In genomic region chr7:150631084-150631824, GRCh38 we compare ENCODE assay signal across 8 cellular contexts. TPM values are rescaled to one million over a fixed set of nuclear protein-coding genes. Genes with fewer than 3 reads are reported as not detected.
A peak's percentile ranks its signal among the peaks of the same experiment; 100 is the strongest.
DNase-seq lines count a peak whose midpoint lies in the region; ATAC-seq, FAIRE-seq and TF ChIP-seq lines count a peak whose summit lies in the region.

No MANE protein-coding gene starts in this region.

- H3K27ac Mint-ChIP-seq in activated CD4-positive, alpha-beta T cell treated with anti-CD3 and anti-CD28 coated beads for 36 hours, result peak overlapping the region; percentile 97
- no peak overlapping the region for H3K27ac Mint-ChIP-seq in H9

- no peaks in the 10 kb centered on the region for H3K79me1 ChIP-seq in H9 (ENCODE audit: insufficient read depth, low read depth, low read length, poor library complexity, severe bottlenecking)

- H2AFZ ChIP-seq in endothelial cell of umbilical vein (ENCODE audit: low read depth, low read length) (no peak overlapping the region), H9 (ENCODE audit: low read length) (no peak overlapping the region)

- H3K23ac ChIP-seq in H9 (ENCODE audit: insufficient read length, low read depth, low read length), result no peak overlapping the region

- H4K5ac ChIP-seq in H9 (ENCODE audit: insufficient read length, low read depth, low read length), result no peak overlapping the region

- intact Hi-C loops in activated CD4-positive, alpha-beta T cell treated with anti-CD3 and anti-CD28 coated beads for 36 hours (cut with DNase I, micrococcal nuclease), result loop anchor here in 1 of 2 experiments (2.0 to 5.0 kb wide), 4 partner anchors 38 to 182 kb away; partner anchors contain the start of gene GIMAP4
- intact Hi-C loops in endothelial cell of umbilical vein (cut with micrococcal nuclease), result loop anchor here (1.0 to 5.0 kb wide), 8 partner anchors 44 to 264 kb away; partner anchors contain the start of genes GIMAP2, GIMAP5, GIMAP7 and REPIN1

- no peaks in the 10 kb centered on the region for H3K27me3 Mint-ChIP-seq in activated CD4-positive, alpha-beta T cell treated with anti-CD3 and anti-CD28 coated beads for 36 hours
- peaks cover 26% of the 10 kb centered on the region for H3K27me3 Mint-ChIP-seq in H9 (ENCODE audit: low read depth)

- H3K56ac ChIP-seq in H9 (ENCODE audit: insufficient read length, low read depth, low read length), result no peak overlapping the region

- no peak overlapping the region for H2BK12ac ChIP-seq in H9 (ENCODE audit: insufficient read length, low read depth, low read length)

- H3K27me3 ChIP-seq in endothelial cell of umbilical vein (ENCODE audit: control insufficient read depth in 2 of 2, insufficient read depth in 2 of 2, low read length in 2 of 2) (no peaks in the 10 kb centered on the region), H9 (ENCODE audit: insufficient read depth, low read length) (no peaks in the 10 kb centered on the region)

- H2AK5ac ChIP-seq in H9 (ENCODE audit: insufficient read length, low read length), result no peak overlapping the region

- no peak overlapping the region for H3K14ac ChIP-seq in H9 (ENCODE audit: insufficient read depth, low read length)

- H2BK5ac ChIP-seq in H9 (ENCODE audit: insufficient read length, low read length), result no peak overlapping the region

- POLR2A ChIA-PET in activated CD4-positive, alpha-beta T cell treated with anti-CD3 and anti-CD28 coated beads for 36 hours (lab: Charles Lee), result interaction anchor here (1.2 to 1.7 kb wide), 2 partner anchors 84 to 85 kb away, joined by 3 to 6 read pairs; partner anchors contain the start of gene GIMAP1
- POLR2A ChIA-PET in endothelial cell of umbilical vein (lab: Charles Lee), result interaction anchor here (0.9 to 1.7 kb wide), 6 partner anchors 44 to 124 kb away, joined by 3 to 7 read pairs (median 4); partner anchors contain the start of gene GIMAP1

- H3K9me3 Mint-ChIP-seq in activated CD4-positive, alpha-beta T cell treated with anti-CD3 and anti-CD28 coated beads for 36 hours (ENCODE audit: low read depth), result peaks cover 22% of the 10 kb centered on the region
- peaks cover 6 to 20% of the 10 kb centered on the region in 2 experiments; a peak in 3 of 5 replicates for H3K9me3 Mint-ChIP-seq in H9

- H3K4me2 ChIP-seq in endothelial cell of umbilical vein (ENCODE audit: insufficient read depth, low read length), result peak overlapping the region; percentile 68
- no peak overlapping the region for H3K4me2 ChIP-seq in H9 (ENCODE audit: insufficient read depth, insufficient read length, low read length)

- ATAC-seq in activated CD4-positive, alpha-beta T cell treated with anti-CD3 and anti-CD28 coated beads for 36 hours, result peak; percentile 78
- ATAC-seq in GM19455 (IDR thresholded peaks at IDR 0.05; ENCODE audit: unreplicated experiment), result no peak

- no peak overlapping the region for H4K8ac ChIP-seq in H9 (replicated peaks; ENCODE audit: insufficient read length, low read depth, low read length)

- H2BK20ac ChIP-seq in H9 (ENCODE audit: low read depth, low read length, poor library complexity, severe bottlenecking), result no peak overlapping the region

- TF ChIP-seq CTCF in endothelial cell of umbilical vein (IDR thresholded peaks at IDR 0.05; ENCODE audit: extremely low read depth in 1 of 2, insufficient read depth in 1 of 2, low read depth in 1 of 2, low read length in 2 of 2) (no peak), H9 (conservative IDR thresholded peaks at IDR 0.05) (no peak)

- no peaks in the 10 kb centered on the region for H3K23me2 ChIP-seq in H9 (ENCODE audit: insufficient read length, low read depth, low read length, poor library complexity, severe bottlenecking)

- H3K4ac ChIP-seq in H9 (ENCODE audit: low read depth, low read length), result no peak overlapping the region

- H3K79me2 ChIP-seq in endothelial cell of umbilical vein (ENCODE audit: control insufficient read depth, insufficient read depth, low read length), result peaks cover 43% of the 10 kb centered on the region
- H3K79me2 ChIP-seq in H9 (ENCODE audit: insufficient read depth, low read length), result no peaks in the 10 kb centered on the region

- peak overlapping the region; percentile 95 for H3K4me3 Mint-ChIP-seq in activated CD4-positive, alpha-beta T cell treated with anti-CD3 and anti-CD28 coated beads for 36 hours
- H3K4me3 Mint-ChIP-seq in H9, result no peak overlapping the region

- dilution Hi-C loops in endothelial cell of umbilical vein (cut with MboI; ENCODE audit: extremely low pct_ligation_motif_present, low sequenced_read_pairs), result no loop called here

- H3K4me3 ChIP-seq in endothelial cell of umbilical vein (replicated peaks in 1 of 3; ENCODE audit: insufficient read depth in 1 of 3, low read depth in 1 of 3, low read length in 3 of 3), result peak overlapping the region; percentile 7 to 80 (median 49)

- no peak for DNase-seq in GM18507 (ENCODE audit: extremely low spot score, insufficient read length, low read depth)
- peak; percentile 61 for DNase-seq in activated CD4-positive, alpha-beta T cell treated with anti-CD3 and anti-CD28 coated beads for 36 hours
- no peak for DNase-seq in endothelial cell of umbilical vein (ENCODE audit: low read depth, low spot score)
- DNase-seq in stimulated activated CD4-positive, alpha-beta T cell treated with anti-CD3 and anti-CD28 coated beads, Interleukin-4, amount 100 ng/mL, for 1 hour, result peak; percentile 48
- DNase-seq in H9, result no peak
- DNase-seq in islet precursor cell, result no peak
- DNase-seq in NCI-H2196 treated with DMSO at 0.1 percent for 48 hours (lab: John Stamatoyannopoulos, UW; ENCODE audit: unreplicated experiment), result no peak

- BruUV-seq in endothelial cell of umbilical vein (replicated peaks; lab: Mats Ljungman, UMichigan), result no TSS peak

- H2BK15ac ChIP-seq in H9 (ENCODE audit: low read depth, low read length), result no peak overlapping the region

- WGBS in H9 (ENCODE audit: extremely low coverage, insufficient read length, low lambda C conversion rate), result no CpG with 5 or more reads among the region's 8 CpGs

- H3K9ac ChIP-seq in endothelial cell of umbilical vein (replicated peaks; ENCODE audit: extremely low read depth, insufficient read depth, low read length) (peak overlapping the region; percentile 33), H9 (ENCODE audit: extremely low read depth, insufficient read length, low read length) (no peak overlapping the region)

- no peaks in the 10 kb centered on the region for H4K20me1 ChIP-seq in endothelial cell of umbilical vein (replicated peaks; ENCODE audit: control insufficient read depth, extremely low read depth, insufficient read depth, low read length)
- H4K20me1 ChIP-seq in H9 (ENCODE audit: control insufficient read depth, insufficient read depth, insufficient read length), result no peaks in the 10 kb centered on the region

- H3K9me3 ChIP-seq in endothelial cell of umbilical vein (replicated peaks; ENCODE audit: control insufficient read depth, insufficient read depth, low read length) (no peaks in the 10 kb centered on the region), H9 (ENCODE audit: control insufficient read depth, low read depth, low read length) (no peaks in the 10 kb centered on the region)

- peaks cover 8 to 27% of the 10 kb centered on the region in 2 experiments for H3K36me3 ChIP-seq in endothelial cell of umbilical vein (ENCODE audit: control insufficient read depth in 2 of 2, extremely low read depth in 1 of 2, insufficient read depth in 2 of 2, low read length in 2 of 2)

- H3K27ac ChIP-seq in endothelial cell of umbilical vein (ENCODE audit: insufficient read depth, low read depth, low read length) (peak overlapping the region; percentile 41), H9 (ENCODE audit: insufficient read length, low read depth, low read length) (no peak overlapping the region)

- no peak overlapping the region for H3K18ac ChIP-seq in H9 (ENCODE audit: insufficient read length, low read depth, low read length)

- H2BK120ac ChIP-seq in H9 (ENCODE audit: low read depth, low read length, poor library complexity, severe bottlenecking), result no peak overlapping the region

- TF ChIP-seq POLR2A in endothelial cell of umbilical vein (IDR thresholded peaks at IDR 0.05; ENCODE audit: low read depth, low read length), result peak; percentile 22

- H3K9me1 ChIP-seq in endothelial cell of umbilical vein (replicated peaks; ENCODE audit: control insufficient read depth, extremely low read depth, insufficient read depth, low read length), result no peaks in the 10 kb centered on the region

- FAIRE-seq in GM18507 (lab: Jason Lieb, UNC) (peak; percentile 29), endothelial cell of umbilical vein (lab: Jason Lieb, UNC) (peak; percentile 90)

- H3T11ph ChIP-seq in H9 (ENCODE audit: low read length), result no peak overlapping the region

- peaks cover 63% of the 10 kb centered on the region for H3K36me3 Mint-ChIP-seq in activated CD4-positive, alpha-beta T cell treated with anti-CD3 and anti-CD28 coated beads for 36 hours (ENCODE audit: low read depth)
- peaks cover 0 to 2% (median 0%) of the 10 kb centered on the region in 3 experiments; a peak in 2 of 7 replicates for H3K36me3 Mint-ChIP-seq in H9 (ENCODE audit: insufficient read depth in 1 of 3, low read depth in 3 of 3)

- peaks cover 35% of the 10 kb centered on the region for H3K4me1 ChIP-seq in endothelial cell of umbilical vein (ENCODE audit: control insufficient read depth, extremely low read depth, insufficient read depth, low read length)
- no peaks in the 10 kb centered on the region for H3K4me1 ChIP-seq in H9 (ENCODE audit: insufficient read depth, low read length)

- CTCF ChIA-PET in activated CD4-positive, alpha-beta T cell treated with anti-CD3 and anti-CD28 coated beads for 36 hours (lab: Charles Lee), result interaction anchor here (1.1 to 1.8 kb wide), 4 partner anchors 9 to 182 kb away, joined by 4 to 9 read pairs (median 5); no protein-coding TSS in a partner anchor
- CTCF ChIA-PET in endothelial cell of umbilical vein (lab: Charles Lee), result interaction anchor here (1.1 to 3.1 kb wide), 5 partner anchors 10 to 182 kb away, joined by 3 to 12 read pairs (median 6); partner anchors contain the start of gene GIMAP8

- H3K4me1 Mint-ChIP-seq in activated CD4-positive, alpha-beta T cell treated with anti-CD3 and anti-CD28 coated beads for 36 hours, result peaks cover 63% of the 10 kb centered on the region
- H3K4me1 Mint-ChIP-seq in H9, result 0 out of 4 replicates have a peak, but pooled peaks cover 0 to 3% of the 10 kb centered on the region in 2 experiments

- no peak overlapping the region for H4K91ac ChIP-seq in H9 (ENCODE audit: insufficient read length, low read depth, low read length)

RNA-seq across cellular contexts. Expression of gene GIMAP6, which starts 0.9 kb away (rescaled TPM):
- total RNA-seq in activated CD4-positive, alpha-beta T cell treated with anti-CD3 and anti-CD28 coated beads for 36 hours, result 10 to 100 TPM; 21.6 to 25.4 TPM
- total RNA-seq in endothelial cell of umbilical vein (85.0 and 87.8 TPM in 2 replicates), H9 (2021) (not detected in 2 replicates)
- 58.7 and 65.6 TPM in 2 replicates for polyA plus RNA-seq in endothelial cell of umbilical vein
- 56.7 and 57.8 TPM in 2 replicates for polyA plus RNA-seq in endothelial cell of umbilical vein (2011; cell fraction: cytosol; rRNA removed)
- 55.9 and 58.9 TPM in 2 replicates for polyA plus RNA-seq in endothelial cell of umbilical vein (2011; cell fraction: nucleus; rRNA removed)
- polyA plus RNA-seq in endothelial cell of umbilical vein (2012), result 55.3 and 64.2 TPM in 2 replicates
- polyA minus RNA-seq in endothelial cell of umbilical vein, result 95.5 and 96.0 TPM in 2 replicates
- polyA minus RNA-seq in endothelial cell of umbilical vein (2011; cell fraction: cytosol; rRNA and poly(A)+ RNA removed), result not detected
- polyA minus RNA-seq in endothelial cell of umbilical vein (2011; cell fraction: nucleus; rRNA and poly(A)+ RNA removed), result 35.2 and 38.9 TPM in 2 replicates

RNA-seq across cellular contexts. Expression of gene GIMAP2, which starts 54.3 kb away (rescaled TPM):
- 10 to 100 TPM; 30.0 to 40.1 TPM for total RNA-seq in activated CD4-positive, alpha-beta T cell treated with anti-CD3 and anti-CD28 coated beads for 36 hours
- total RNA-seq in endothelial cell of umbilical vein, result 26.2 and 27.9 TPM in 2 replicates
- 18.0 and 21.3 TPM in 2 replicates for polyA plus RNA-seq in endothelial cell of umbilical vein
- 22.2 and 22.5 TPM in 2 replicates for polyA plus RNA-seq in endothelial cell of umbilical vein (2011; cell fraction: cytosol; rRNA removed)
- 16.9 and 18.1 TPM in 2 replicates for polyA plus RNA-seq in endothelial cell of umbilical vein (2011; cell fraction: nucleus; rRNA removed)
- polyA plus RNA-seq in endothelial cell of umbilical vein (2012), result 25.1 and 25.8 TPM in 2 replicates
- polyA minus RNA-seq in endothelial cell of umbilical vein, result 24.5 and 30.0 TPM in 2 replicates
- polyA minus RNA-seq in endothelial cell of umbilical vein (2011; cell fraction: cytosol; rRNA and poly(A)+ RNA removed), result not detected
- 7.5 and 14.9 TPM in 2 replicates for polyA minus RNA-seq in endothelial cell of umbilical vein (2011; cell fraction: nucleus; rRNA and poly(A)+ RNA removed)
- not detected in 2 replicates for total RNA-seq in H9 (2021)

Comparison
In these comparisons a context has a peak if more than half of its experiments do, and no peak if none do; other contexts are left out.
1. DNase-seq: peak in activated CD4-positive, alpha-beta T cell treated with anti-CD3 and anti-CD28 coated beads for 36 hours (single experiment) and stimulated activated CD4-positive, alpha-beta T cell treated with anti-CD3 and anti-CD28 coated beads, Interleukin-4, amount 100 ng/mL, for 1 hour (single experiment); none in GM18507 (single experiment), endothelial cell of umbilical vein (single experiment), H9 (single experiment), islet precursor cell (single experiment) and NCI-H2196 treated with DMSO at 0.1 percent for 48 hours (single experiment).
2. RNA of gene GIMAP6, which starts 0.9 kb away (total RNA-seq): 85.0 to 87.8 TPM in endothelial cell of umbilical vein and 21.6 to 25.4 TPM in activated CD4-positive, alpha-beta T cell treated with anti-CD3 and anti-CD28 coated beads for 36 hours; not detected in H9; every median in the first group is over 10 times any median in the second.
3. RNA of gene GIMAP2, which starts 54.3 kb away (total RNA-seq): 30.0 to 40.1 TPM in activated CD4-positive, alpha-beta T cell treated with anti-CD3 and anti-CD28 coated beads for 36 hours and 26.2 to 27.9 TPM in endothelial cell of umbilical vein; not detected in H9; every median in the first group is over 10 times any median in the second.